ENCODE assay signal across 8 cellular contexts in genomic region chr16:53913082-53913870, GRCh38.
A peak's percentile ranks its signal among the peaks of the same experiment; 100 is the strongest.
DNase-seq lines count a peak whose midpoint lies in the region; ATAC-seq lines count a peak whose summit lies in the region.
"Had no signal": no experiment of that assay in that cellular context is flagged by ENCODE, and none has a peak within 500 bp of the region (broad histone marks: within the 10 kb centered on the region; RNA-seq: fewer than 3 reads in every experiment).

No MANE protein-coding gene starts in this region.

- DNase-seq in H4 (ENCODE audit: low spot score) (peak; percentile 13), SJSA1 (ENCODE audit: low read depth in 1 of 2, low spot score in 2 of 2) (peak; percentile 70 to 87), fibroblast of peridontal ligament (ENCODE audit: extremely low read depth) (peak; percentile 97)

- H3K27ac ChIP-seq in SJSA1: peak overlapping the region; percentile 87
- H3K27ac ChIP-seq in skeletal muscle tissue (ENCODE audit: low read depth, low read length): peak overlapping the region; percentile 13
- H3K27ac ChIP-seq: ascending aorta had no signal

- ATAC-seq in HG03571 (IDR thresholded peaks at IDR 0.05; ENCODE audit: unreplicated experiment): no peak
- ATAC-seq in HG03159 (IDR thresholded peaks at IDR 0.05; ENCODE audit: unreplicated experiment): no peak
- ATAC-seq in GM21367 (IDR thresholded peaks at IDR 0.05; ENCODE audit: unreplicated experiment): no peak

- H3K36me3 ChIP-seq in SJSA1 (no peaks in the 10 kb centered on the region), skeletal muscle tissue (ENCODE audit: control insufficient read depth in 3 of 3, insufficient read depth in 3 of 3, low read length in 3 of 3) (no peaks in the 10 kb centered on the region)
- H3K36me3 ChIP-seq: ascending aorta had no signal

- H3K4me3 ChIP-seq in SJSA1: no peak overlapping the region
- no peak overlapping the region for H3K4me3 ChIP-seq in skeletal muscle tissue (ENCODE audit: low read length in 3 of 3)
- H3K4me3 ChIP-seq: ascending aorta had no signal

- H3K9me3 ChIP-seq in SJSA1 (replicated peaks) (no peaks in the 10 kb centered on the region), skeletal muscle tissue (ENCODE audit: control insufficient read depth in 3 of 3, low read length in 3 of 3) (no peaks in the 10 kb centered on the region)
- H3K9me3 ChIP-seq: ascending aorta had no signal

- H3K27me3 ChIP-seq in SJSA1 (replicated peaks): no peaks in the 10 kb centered on the region
- H3K27me3 ChIP-seq in skeletal muscle tissue (ENCODE audit: control insufficient read depth in 3 of 3, insufficient read depth in 3 of 3, low read length in 3 of 3): no peaks in the 10 kb centered on the region
- H3K27me3 ChIP-seq: ascending aorta had no signal

- H3K9ac ChIP-seq in skeletal muscle tissue (ENCODE audit: low read depth in 1 of 3, low read length in 3 of 3): no peak overlapping the region

- H3K4me1 ChIP-seq in SJSA1 (replicated peaks) (peaks cover 28% of the 10 kb centered on the region), skeletal muscle tissue (ENCODE audit: control insufficient read depth in 3 of 3, insufficient read depth in 3 of 3, low read length in 3 of 3) (peaks cover 5 to 19% (median 5%) of the 10 kb centered on the region in 3 donors)
- H3K4me1 ChIP-seq: ascending aorta had no signal

Comparison
In these comparisons a context has a peak if more than half of its experiments do, and no peak if none do; other contexts are left out.
1. DNase-seq: peak in every context shown above with its lines; median percentile 97 in fibroblast of peridontal ligament; 78 in SJSA1; 13 in H4.